ENCODE assay signal across 1 cellular context in the genomic region with DNA sequence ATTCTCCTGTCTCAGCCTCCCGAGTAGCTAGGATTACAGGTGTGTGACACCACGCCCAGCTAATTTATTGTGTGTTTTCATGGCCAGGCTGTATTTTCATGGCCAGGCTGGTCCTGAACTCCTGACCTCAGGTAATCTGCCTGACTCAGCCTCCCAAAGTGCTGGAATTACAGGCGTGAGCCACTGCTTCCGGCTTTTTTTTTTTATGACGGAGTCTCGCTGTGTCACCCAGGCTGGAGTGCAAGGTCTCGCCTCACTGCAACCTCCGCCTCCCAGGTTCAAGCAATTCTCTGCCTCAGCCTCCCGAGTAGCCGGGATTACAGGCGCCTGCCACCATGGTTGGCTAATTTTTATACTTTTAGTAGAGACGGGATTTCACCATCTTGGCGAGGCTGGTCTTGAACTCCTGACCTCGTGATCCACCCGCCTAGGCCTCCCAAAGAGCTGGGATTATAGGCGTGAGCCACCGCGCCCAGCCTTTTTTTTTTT.
TF ChIP-seq lines count a peak whose summit lies in the region.

No MANE protein-coding gene starts in this region.

TF ChIP-seq in H1, 55 proteins besides CTCF, POLR2A, EP300 and RAD21:
- peak; percentile 59; the same call in 1 of the 2 replicates for TF ChIP-seq POLR2AphosphoS5 (IDR thresholded peaks at IDR 0.05; ENCODE audit: low read depth, low read length)
TF ChIP-seq in H1: peak in this region for 1; not testable (repeated sequence) for 54.
